ENCODE assay signal across 22 cellular contexts in the genomic region with DNA sequence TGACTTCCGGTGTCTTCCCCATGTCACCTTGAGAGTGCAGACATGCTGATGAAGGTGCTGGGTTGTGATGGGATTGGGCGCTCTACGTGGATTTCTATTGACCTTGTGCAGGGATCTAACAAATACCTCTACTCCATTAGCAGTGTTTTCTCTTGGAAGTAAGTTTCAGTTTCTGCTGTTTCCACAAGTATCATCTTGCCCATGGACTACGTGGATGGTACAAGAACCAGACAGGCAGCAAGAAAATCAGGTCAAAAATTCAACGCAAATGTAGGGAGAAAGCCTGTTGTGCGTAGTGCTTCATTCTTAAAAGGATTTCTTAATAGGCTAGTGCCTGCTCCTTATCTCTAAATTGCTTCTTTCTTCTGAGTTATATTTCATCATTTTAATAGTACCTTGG.
A peak's percentile ranks its signal among the peaks of the same experiment; 100 is the strongest.
DNase-seq lines count a peak whose midpoint lies in the region; ATAC-seq and TF ChIP-seq lines count a peak whose summit lies in the region.
"Had no signal": no experiment of that assay in that cellular context is flagged by ENCODE, and none has a peak within 500 bp of the region (broad histone marks: within the 10 kb centered on the region; RNA-seq: fewer than 3 reads in every experiment).

No MANE protein-coding gene starts in this region.

- no peaks in the 10 kb centered on the region for H3K9me3 Mint-ChIP-seq in WTC11
- H3K9me3 Mint-ChIP-seq: CD8-positive, alpha-beta memory T cell; GM23338 had no signal

- H4K20me1 ChIP-seq in Loucy (ENCODE audit: insufficient read depth, low read length, poor library complexity, severe bottlenecking) = no peaks in the 10 kb centered on the region

- H3K4me1 Mint-ChIP-seq in WTC11 = peaks cover 18% of the 10 kb centered on the region

- ATAC-seq in WTC11 = no peak
- ATAC-seq in HG02678 (IDR thresholded peaks at IDR 0.05; ENCODE audit: unreplicated experiment) = no peak
- no peak for ATAC-seq in HG03378 (IDR thresholded peaks at IDR 0.05; ENCODE audit: unreplicated experiment)
- ATAC-seq: GM23338 had no signal

- H3K9ac ChIP-seq in Loucy (ENCODE audit: low read depth, low read length, poor library complexity, severe bottlenecking) = peak overlapping the region; percentile 0

- H3K79me2 ChIP-seq in Loucy (ENCODE audit: insufficient read depth, low read length) = no peaks in the 10 kb centered on the region

- H3K27me3 Mint-ChIP-seq in WTC11 (ENCODE audit: low read depth) = no peaks in the 10 kb centered on the region
- H3K27me3 Mint-ChIP-seq: CD8-positive, alpha-beta memory T cell had no signal

- H3K36me3 ChIP-seq in Loucy (ENCODE audit: insufficient read depth, low read length) (no peaks in the 10 kb centered on the region), esophagus (ENCODE audit: control insufficient read depth in 2 of 2, insufficient read depth in 2 of 2, low read length in 1 of 2) (no peaks in the 10 kb centered on the region), prostate gland (no peaks in the 10 kb centered on the region)
- H3K36me3 ChIP-seq: Peyer's patch had no signal

- no peaks in the 10 kb centered on the region for H3K9me2 ChIP-seq in Loucy (replicated peaks; ENCODE audit: low read depth, low read length)

- no peaks in the 10 kb centered on the region for H3F3A ChIP-seq in Loucy (ENCODE audit: low read depth)

- DNase-seq in WTC11 (ENCODE audit: low spot score) (no peak), prostate gland (ENCODE audit: low spot score) (no peak)
- DNase-seq in activated T-cell treated with anti-CD3 and anti-CD28 coated beads, Interleukin-2, amount 50 U/mL, for 48 hours = no peak
- no peak for DNase-seq in activated CD8-positive, alpha-beta memory T cell treated with anti-CD3 and anti-CD28 coated beads, Interleukin-2, amount 50 U/mL, for 48 hours
- DNase-seq: ACHN; AML-193; Calu3; CD8-positive, alpha-beta memory T cell; HCEC 1CT; KG1; NCI-H1092 treated with DMSO at 0.1 percent for 48 hours; NCI-H1436 treated with DMSO at 0.1 percent for 48 hours; NCI-H2029; NCI-H2227 treated with DMSO at 0.1 percent for 48 hours; NCI-H510A; Peyer's patch; SJCRH30 had no signal

- H2AFZ ChIP-seq in Loucy (ENCODE audit: low read length) = no peak overlapping the region
- H2AFZ ChIP-seq: GM23338 had no signal

- H3K4me1 ChIP-seq in Loucy (ENCODE audit: insufficient read depth, low read length, poor library complexity, severe bottlenecking) (peaks cover 43% of the 10 kb centered on the region), esophagus (ENCODE audit: control insufficient read depth in 2 of 2, insufficient read depth in 2 of 2, low read length in 1 of 2) (peaks cover 0 to 5% of the 10 kb centered on the region in 2 donors), prostate gland (replicated peaks) (no peaks in the 10 kb centered on the region)
- H3K4me1 ChIP-seq: Peyer's patch had no signal

- POLR2A ChIA-PET in WTC11 (lab: Charles Lee) = no interaction called here

- TF ChIP-seq POLR2A in prostate gland (IDR thresholded peaks at IDR 0.05) = no peak

- TF ChIP-seq CTCF in Loucy (conservative IDR thresholded peaks at IDR 0.05; ENCODE audit: low read length) (no peak), WTC11 (IDR thresholded peaks at IDR 0.05) (no peak), prostate gland (IDR thresholded peaks at IDR 0.05) (no peak)

- intact Hi-C loops in prostate gland (cut with DNase I) = no loop called here

- no peak overlapping the region for H3K4me3 Mint-ChIP-seq in WTC11
- H3K4me3 Mint-ChIP-seq: GM23338 had no signal

- peak overlapping the region; percentile 45 for H3K4me3 ChIP-seq in Loucy (ENCODE audit: low read length, poor library complexity, severe bottlenecking)
- H3K4me3 ChIP-seq in esophagus (ENCODE audit: low read depth in 1 of 2, low read length in 2 of 2) = no peak overlapping the region
- H3K4me3 ChIP-seq in prostate gland = no peak overlapping the region
- H3K4me3 ChIP-seq: GM23338, Peyer's patch, SJCRH30 had no signal

- H3K4me2 ChIP-seq in Loucy (ENCODE audit: low read depth, low read length, poor library complexity, severe bottlenecking) = peak overlapping the region; percentile 59
- H3K4me2 ChIP-seq: GM23338 had no signal

- H3K9me3 ChIP-seq in Loucy (ENCODE audit: insufficient read depth, low read depth, low read length) (no peaks in the 10 kb centered on the region), esophagus (ENCODE audit: control insufficient read depth in 2 of 2, insufficient read depth in 1 of 2, low read depth in 1 of 2, low read length in 1 of 2) (no peaks in the 10 kb centered on the region), prostate gland (no peaks in the 10 kb centered on the region)
- H3K9me3 ChIP-seq: Peyer's patch, SJCRH30 had no signal

- no peaks in the 10 kb centered on the region for H3K36me3 Mint-ChIP-seq in WTC11

- H3K27ac ChIP-seq in esophagus (ENCODE audit: low read depth in 2 of 2, low read length in 1 of 2) (peak overlapping the region; percentile 3 to 87), prostate gland (peak overlapping the region; percentile 36 to 45)
- H3K27ac ChIP-seq: Peyer's patch, SJCRH30 had no signal

- 50 to 69% methylated on average over 6 of the region's 6 CpGs for whole genome bisulfite sequencing in esophagus, 2 donors
- WGBS in prostate gland = 50% methylated on average over 6 of the region's 6 CpGs

- H3K27me3 ChIP-seq in Loucy (ENCODE audit: insufficient read depth, low read length, poor library complexity, severe bottlenecking) (no peaks in the 10 kb centered on the region), esophagus (ENCODE audit: control insufficient read depth in 1 of 2, insufficient read depth in 2 of 2, low read length in 2 of 2) (no peaks in the 10 kb centered on the region), prostate gland (replicated peaks; ENCODE audit: insufficient read depth) (no peaks in the 10 kb centered on the region)
- H3K27me3 ChIP-seq: Peyer's patch, SJCRH30 had no signal

- CTCF ChIA-PET in WTC11 (lab: Charles Lee) = interaction anchor here (1.1 kb wide), 1 partner anchor 258 kb away, joined by 4 read pairs; no protein-coding TSS in a partner anchor

- H3K27ac Mint-ChIP-seq in WTC11 = peak overlapping the region; percentile 33; the same call in 1 of the 2 replicates
- H3K27ac Mint-ChIP-seq: GM23338 had no signal

TF ChIP-seq in WTC11, 78 proteins besides CTCF, POLR2A, EP300 and RAD21:
- no peak for TF ChIP-seq FOXJ3 (CRISPR knock-in tag; IDR thresholded peaks at IDR 0.05; ENCODE audit: borderline replicate concordance)
- TF ChIP-seq, protein P1, sequence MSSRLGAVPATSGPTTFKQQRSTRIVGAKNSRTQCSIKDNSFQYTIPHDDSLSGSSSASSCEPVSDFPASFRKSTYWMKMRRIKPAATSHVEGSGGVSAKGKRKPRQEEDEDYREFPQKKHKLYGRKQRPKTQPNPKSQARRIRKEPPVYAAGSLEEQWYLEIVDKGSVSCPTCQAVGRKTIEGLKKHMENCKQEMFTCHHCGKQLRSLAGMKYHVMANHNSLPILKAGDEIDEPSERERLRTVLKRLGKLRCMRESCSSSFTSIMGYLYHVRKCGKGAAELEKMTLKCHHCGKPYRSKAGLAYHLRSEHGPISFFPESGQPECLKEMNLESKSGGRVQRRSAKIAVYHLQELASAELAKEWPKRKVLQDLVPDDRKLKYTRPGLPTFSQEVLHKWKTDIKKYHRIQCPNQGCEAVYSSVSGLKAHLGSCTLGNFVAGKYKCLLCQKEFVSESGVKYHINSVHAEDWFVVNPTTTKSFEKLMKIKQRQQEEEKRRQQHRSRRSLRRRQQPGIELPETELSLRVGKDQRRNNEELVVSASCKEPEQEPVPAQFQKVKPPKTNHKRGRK (CRISPR knock-in tag; IDR thresholded peaks at IDR 0.05; ENCODE audit: borderline replicate concordance) = no peak
